Comparison of ENCODE assay signal across 16 cellular contexts in the genomic region with DNA sequence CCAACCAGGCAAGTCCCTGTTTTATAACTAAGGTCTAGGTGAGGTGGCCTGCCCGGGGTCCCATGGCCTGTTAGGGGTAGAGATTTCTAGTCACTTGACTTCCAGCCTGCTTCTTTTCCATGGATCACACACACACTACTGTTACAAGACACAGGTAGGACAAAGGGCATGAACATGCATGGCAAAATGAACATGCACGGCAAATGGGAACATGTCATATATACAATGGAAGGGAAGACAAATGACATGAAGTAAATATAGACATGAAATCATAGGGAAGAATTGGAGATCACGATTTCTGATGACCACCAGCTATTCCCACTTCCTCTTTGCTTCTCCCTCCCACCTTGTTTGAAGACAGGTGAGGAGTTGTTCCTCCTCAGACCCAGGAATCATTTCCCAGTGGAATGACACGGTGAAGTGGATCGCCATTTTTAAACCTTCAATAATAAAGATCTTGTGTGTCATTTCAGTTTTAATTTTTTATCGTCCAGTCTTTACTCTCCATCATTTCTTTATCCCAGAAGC. TPM values are rescaled to one million over a fixed set of nuclear protein-coding genes. Genes with fewer than 3 reads are reported as not detected.
DNase-seq lines count a peak whose midpoint lies in the region; ATAC-seq, FAIRE-seq and TF ChIP-seq lines count a peak whose summit lies in the region.
"Had no signal": no experiment of that assay in that cellular context is flagged by ENCODE, and none has a peak within 500 bp of the region (broad histone marks: within the 10 kb centered on the region; RNA-seq: fewer than 3 reads in every experiment).

No MANE protein-coding gene starts in this region.

- no peaks in the 10 kb centered on the region; the same call in 2 of the 3 replicates for H3K79me2 ChIP-seq in K562 (ENCODE audit: control insufficient read depth, insufficient read depth, low read length)

- in situ Hi-C loops in K562 (cut with MboI): no loop called here

- H3K4me1 Mint-ChIP-seq in HFFc6 (ENCODE audit: low read depth): peaks cover 33% of the 10 kb centered on the region
- peaks cover 4 to 25% (median 17%) of the 10 kb centered on the region in 3 donors for H3K4me1 Mint-ChIP-seq in naive B cell

- H2AFZ ChIP-seq in K562 (ENCODE audit: low read depth, low read length): peak overlapping the region; percentile 34; the same call in 1 of the 2 replicates

- ATAC-seq in K562 (no peak), naive B cell (ENCODE audit: low read depth in 2 of 2) (no peak)

- H3K9me1 ChIP-seq in K562 (ENCODE audit: control insufficient read depth, insufficient read depth, low read length): no peaks in the 10 kb centered on the region

- H3K4me2 ChIP-seq in K562 (ENCODE audit: insufficient read depth, low read length): no peak overlapping the region

- POLR2A ChIA-PET in K562 (lab: Yijun Ruan, JAX): interaction anchor here (0.8 kb wide), 1 partner anchor 1195 kb away, joined by 3 read pairs; no protein-coding TSS in a partner anchor

- no peak for FAIRE-seq in K562 (lab: Jason Lieb, UNC)
- FAIRE-seq: H54 had no signal

- H3K4me3 Mint-ChIP-seq in HFFc6 (peak overlapping the region; percentile 74), naive B cell (peak overlapping the region in 6 of 8 donors; percentile 29 to 70 (median 62))
- H3K4me3 Mint-ChIP-seq: activated CD4-positive, alpha-beta memory T cell treated with anti-CD3 and anti-CD28 coated beads, Interleukin-2, amount 10 ng/mL, durations not matched to agents 7 days and 5 days had no signal

- TF ChIP-seq EP300 in K562 (IDR thresholded peaks at IDR 0.05; ENCODE audit: low read length) (no peak), suprapubic skin (IDR thresholded peaks at IDR 0.05) (no peak)

- whole genome bisulfite sequencing in K562 (ENCODE audit: insufficient coverage, low coverage, missing lambda C conversion rate): 40% methylated on average over 6 of the region's 6 CpGs
- WGBS in suprapubic skin: 80% methylated on average over 6 of the region's 6 CpGs

- H3K4me3 ChIP-seq in K562 (no peak overlapping the region), suprapubic skin (no peak overlapping the region), Peyer's patch (no peak overlapping the region)
- H3K4me3 ChIP-seq: cardiac muscle cell had no signal

- CTCF ChIA-PET in K562 (lab: Yijun Ruan, JAX; ENCODE audit: low intra/inter-chr PET ratio): no interaction called here

- TF ChIP-seq RAD21 in K562 (CRISPR knock-in tag; conservative IDR thresholded peaks at IDR 0.05 in 1 of 2, IDR thresholded peaks at IDR 0.05 in 1 of 2): no peak

- no peak for DNase-seq in HFFc6
- no peak for DNase-seq in K562 (ENCODE audit: extremely low read depth in 1 of 4, low spot score in 3 of 4)
- no peak for DNase-seq in naive B cell
- no peak for DNase-seq in suprapubic skin (ENCODE audit: low spot score in 2 of 2)
- no peak for DNase-seq in amygdala (lab: John Stamatoyannopoulos, UW)
- DNase-seq in pons (ENCODE audit: low spot score): no peak
- DNase-seq in Peyer's patch: no peak
- DNase-seq: activated CD4-positive, alpha-beta memory T cell treated with anti-CD3 and anti-CD28 coated beads, Interleukin-2, amount 10 ng/mL, durations not matched to agents 7 days and 5 days; activated gamma-delta T cell; GF-D8; NCI-H2081; NCI-H69; posterior cingulate gyrus; stimulated activated CD4-positive, alpha-beta T cell treated with anti-CD3 and anti-CD28 coated beads, Interleukin-4, amount 100 ng/mL, for 1 hour had no signal

- no peaks in the 10 kb centered on the region for H4K20me1 ChIP-seq in K562 (replicated peaks; ENCODE audit: control insufficient read depth, insufficient read depth, low read length)

- H3K9me3 Mint-ChIP-seq in HFFc6: peaks cover 3% of the 10 kb centered on the region; the same call in 1 of the 2 replicates
- peaks cover 0 to 13% (median 7%) of the 10 kb centered on the region in 7 donors for H3K9me3 Mint-ChIP-seq in naive B cell

- H3K27me3 Mint-ChIP-seq in HFFc6 (ENCODE audit: insufficient read depth): peaks cover 6% of the 10 kb centered on the region
- peaks cover 0 to 3% (median 0%) of the 10 kb centered on the region in 3 donors for H3K27me3 Mint-ChIP-seq in naive B cell

- H3K27ac Mint-ChIP-seq in HFFc6: peak overlapping the region; percentile 77
- peak overlapping the region in 4 of 6 donors; percentile 21 to 99 (median 82) for H3K27ac Mint-ChIP-seq in naive B cell

- no peaks in the 10 kb centered on the region for H3K9me3 ChIP-seq in K562 (replicated peaks; ENCODE audit: control insufficient read depth, insufficient read depth, low read depth, low read length)
- H3K9me3 ChIP-seq in suprapubic skin: no peaks in the 10 kb centered on the region
- no peaks in the 10 kb centered on the region for H3K9me3 ChIP-seq in Peyer's patch

- H3K27ac ChIP-seq in K562 (ENCODE audit: extremely low read depth, low read depth, low read length) (no peak overlapping the region), suprapubic skin (peak overlapping the region; percentile 47), Peyer's patch (peak overlapping the region in 2 of 4 donors; percentile 22 to 42)
- H3K27ac ChIP-seq: cardiac muscle cell had no signal

- TF ChIP-seq POLR2A in K562 (conservative IDR thresholded peaks at IDR 0.05): no peak
- no peak for TF ChIP-seq POLR2A in suprapubic skin (IDR thresholded peaks at IDR 0.05)
- TF ChIP-seq POLR2A in Peyer's patch (IDR thresholded peaks at IDR 0.05): no peak

- TF ChIP-seq CTCF in HFFc6 (IDR thresholded peaks at IDR 0.05) (no peak), K562 (IDR thresholded peaks at IDR 0.05 in 2 of 3, conservative IDR thresholded peaks at IDR 0.05 in 1 of 3; ENCODE audit: insufficient read depth in 2 of 3, low read depth in 1 of 3, low read length in 3 of 3) (no peak), suprapubic skin (IDR thresholded peaks at IDR 0.05) (no peak), Peyer's patch (IDR thresholded peaks at IDR 0.05) (no peak)

- no TSS peak for BruUV-seq in K562 (replicated peaks; lab: Mats Ljungman, UMichigan)

- peaks cover 0 to 10% of the 10 kb centered on the region in 2 experiments; a peak in 2 of 5 replicates for H3K27me3 ChIP-seq in K562 (ENCODE audit: control insufficient read depth in 2 of 2, insufficient read depth in 2 of 2, low read length in 2 of 2)
- H3K27me3 ChIP-seq in suprapubic skin: no peaks in the 10 kb centered on the region
- no peaks in the 10 kb centered on the region for H3K27me3 ChIP-seq in Peyer's patch
- H3K27me3 ChIP-seq: cardiac muscle cell had no signal

- no peak overlapping the region for H3K9ac ChIP-seq in K562 (ENCODE audit: insufficient read depth in 1 of 2, low read depth in 2 of 2, low read length in 2 of 2)

- intact Hi-C loops in K562 (cut with micrococcal nuclease): no loop called here

- no peaks in the 10 kb centered on the region for H3K36me3 ChIP-seq in K562 (ENCODE audit: control insufficient read depth, insufficient read depth, low read length)
- no peaks in the 10 kb centered on the region for H3K36me3 ChIP-seq in suprapubic skin
- no peaks in the 10 kb centered on the region for H3K36me3 ChIP-seq in Peyer's patch
- H3K36me3 ChIP-seq: cardiac muscle cell had no signal

- H3K4me1 ChIP-seq in K562 (replicated peaks in 1 of 2; ENCODE audit: control insufficient read depth in 2 of 2, insufficient read depth in 2 of 2, low read length in 2 of 2) (peaks cover 14 to 16% of the 10 kb centered on the region in 2 experiments), suprapubic skin (peaks cover 20% of the 10 kb centered on the region), Peyer's patch (peaks cover 0 to 4% (median 0%) of the 10 kb centered on the region in 4 donors)

- H3K36me3 Mint-ChIP-seq in HFFc6 (ENCODE audit: low read depth) (no peaks in the 10 kb centered on the region), naive B cell (no peaks in the 10 kb centered on the region)

TF ChIP-seq in K562, 482 proteins besides CTCF, POLR2A, EP300 and RAD21 (continues in another document):
- no peak for TF ChIP-seq ZC3H11A (IDR thresholded peaks at IDR 0.05; ENCODE audit: low read depth, low read length)
- no peak for TF ChIP-seq NR1H2 (CRISPR knock-in tag; IDR thresholded peaks at IDR 0.05)
- TF ChIP-seq, protein P1, sequence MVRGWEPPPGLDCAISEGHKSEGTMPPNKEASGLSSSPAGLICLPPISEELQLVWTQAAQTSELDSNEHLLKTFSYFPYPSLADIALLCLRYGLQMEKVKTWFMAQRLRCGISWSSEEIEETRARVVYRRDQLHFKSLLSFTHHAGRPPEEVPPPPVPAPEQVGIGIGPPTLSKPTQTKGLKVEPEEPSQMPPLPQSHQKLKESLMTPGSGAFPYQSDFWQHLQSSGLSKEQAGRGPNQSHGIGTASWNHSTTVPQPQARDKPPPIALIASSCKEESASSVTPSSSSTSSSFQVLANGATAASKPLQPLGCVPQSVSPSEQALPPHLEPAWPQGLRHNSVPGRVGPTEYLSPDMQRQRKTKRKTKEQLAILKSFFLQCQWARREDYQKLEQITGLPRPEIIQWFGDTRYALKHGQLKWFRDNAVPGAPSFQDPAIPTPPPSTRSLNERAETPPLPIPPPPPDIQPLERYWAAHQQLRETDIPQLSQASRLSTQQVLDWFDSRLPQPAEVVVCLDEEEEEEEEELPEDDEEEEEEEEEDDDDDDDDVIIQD (CRISPR knock-in tag; IDR thresholded peaks at IDR 0.05): no peak
- peak; percentile 68; the same call in 1 of the 2 replicates for TF ChIP-seq SPI1 (IDR thresholded peaks at IDR 0.05; ENCODE audit: borderline replicate concordance, low read depth, low read length)

RNA-seq across cellular contexts. Expression of a gene that starts 47.6 kb away (rescaled TPM):
- 1 to 10 TPM; 1.9 to 5.5 (median 4.8) TPM for total RNA-seq in HFFc6 (2021; fragmentation: NEBNext Ultra II Directional; extraction: Animal tissue kit (Norgen Biotek cat#: 25700))
- total RNA-seq in K562 (2011; cell fraction: chromatin; rRNA removed; ENCODE audit: low replicate concordance): 31.4 and 31.5 TPM in 2 replicates
- 21.5 and 24.3 TPM in 2 replicates for total RNA-seq in K562 (2011; cell fraction: nucleolus; rRNA removed)
- 32.1 and 39.3 TPM in 2 replicates for total RNA-seq in K562 (2011; cell fraction: nucleoplasm; rRNA removed)
- total RNA-seq in K562 (2014; rRNA removed) (17.2 and 19.8 TPM in 2 replicates), K562 (2014; rRNA removed; fragmentation: Illumina TruSeq; extraction: Trizol) (25.9 and 32.7 TPM in 2 replicates), K562 (2015; rRNA removed; fragmentation: Illumina TruSeq; extraction: Trizol) (2.9 and 3.5 TPM in 2 replicates), K562 (2021) (21.8 and 27.6 TPM in 2 replicates), suprapubic skin (100 to 1,000 TPM in 2 of 4 donors, 10 to 100 TPM in 2; 43.9 to 151 (median 84.1) TPM), Peyer's patch (10 to 100 TPM in 3 of 4 donors, 1 to 10 TPM in 1; 10.0 to 38.0 (median 17.2) TPM)
- polyA plus RNA-seq in K562 (2011; rRNA removed) (12.0 and 13.2 TPM in 2 replicates), K562 (2014; fragmentation: Illumina TruSeq; extraction: Trizol) (27.6 and 32.0 TPM in 2 replicates), K562 (2014; fragmentation: Nextera tagmentation; extraction: Ambion mirVana) (1 to 10 TPM; 6.1 to 6.8 TPM), K562 (2014; rRNA removed) (26.2 and 28.2 TPM in 2 replicates), naive B cell (ENCODE audit: low read depth in 6 of 6) (1 to 10 TPM in 1 of 6 donors, under 1 TPM in 4, not detected in 1; 0.35 to 1.0 (median 0.76) TPM)
- 5.6 and 9.8 TPM in 2 replicates for polyA plus RNA-seq in K562 (2011; cell fraction: cytosol; rRNA removed)
- polyA plus RNA-seq in K562 (2011; cell fraction: nucleus; rRNA removed): 15.2 and 16.0 TPM in 2 replicates
- 10.8 and 39.2 TPM in 2 replicates for polyA plus RNA-seq in K562 (2012)
- polyA minus RNA-seq in K562 (2011; rRNA and poly(A)+ RNA removed): 12.2 and 14.3 TPM in 2 replicates
- polyA minus RNA-seq in K562 (2011; cell fraction: cytosol; rRNA and poly(A)+ RNA removed): 4.9 and 7.1 TPM in 2 replicates
- 14.4 and 22.3 TPM in 2 replicates for polyA minus RNA-seq in K562 (2011; cell fraction: nucleus; rRNA and poly(A)+ RNA removed)
